ENCODE assay signal across 15 cellular contexts in genomic region chr1:147647796-147648633, GRCh38. TPM values are rescaled to one million over a fixed set of nuclear protein-coding genes. Genes with fewer than 3 reads are reported as not detected.
A peak's percentile ranks its signal among the peaks of the same experiment; 100 is the strongest.
DNase-seq lines count a peak whose midpoint lies in the region; ATAC-seq and TF ChIP-seq lines count a peak whose summit lies in the region.
"Had no signal": no experiment of that assay in that cellular context is flagged by ENCODE, and none has a peak within 500 bp of the region (broad histone marks: within the 10 kb centered on the region; RNA-seq: fewer than 3 reads in every experiment).

No MANE protein-coding gene starts in this region.

- ATAC-seq in lower lobe of right lung = peak in 1 of 2 donors; percentile 42
- peak in 1 of 2 donors; percentile 47 for ATAC-seq in upper lobe of left lung (ENCODE audit: low FRiP score in 2 of 2)

- H3K4me3 ChIP-seq in lower lobe of right lung = no peak overlapping the region
- H3K4me3 ChIP-seq in upper lobe of left lung = peak overlapping the region in 1 of 4 donors; percentile 8
- no peak overlapping the region for H3K4me3 ChIP-seq in thyroid gland (replicated peaks in 1 of 3)
- H3K4me3 ChIP-seq: ovary had no signal

- peaks cover 10% of the 10 kb centered on the region for H3K36me3 Mint-ChIP-seq in activated naive CD4-positive, alpha-beta T cell treated with anti-CD3 and anti-CD28 coated beads for 36 hours (ENCODE audit: low read depth)

- 70 to 93% methylated on average over 7 to 12 of the region's 13 CpGs for WGBS in upper lobe of left lung, 2 donors
- 81 to 90% methylated on average over 13 of the region's 13 CpGs for WGBS in thyroid gland, 2 donors

- peaks cover 39% of the 10 kb centered on the region for H3K4me1 Mint-ChIP-seq in activated naive CD4-positive, alpha-beta T cell treated with anti-CD3 and anti-CD28 coated beads for 36 hours (ENCODE audit: low read depth)

- no peak for TF ChIP-seq EP300 in upper lobe of left lung (IDR thresholded peaks at IDR 0.05)

- H3K27me3 Mint-ChIP-seq in activated naive CD4-positive, alpha-beta T cell treated with anti-CD3 and anti-CD28 coated beads for 36 hours (ENCODE audit: low read depth) = no peaks in the 10 kb centered on the region

- TF ChIP-seq CTCF in lower lobe of right lung (IDR thresholded peaks at IDR 0.05) = no peak
- no peak for TF ChIP-seq CTCF in upper lobe of left lung (IDR thresholded peaks at IDR 0.05)
- no peak for TF ChIP-seq CTCF in thyroid gland (IDR thresholded peaks at IDR 0.05)

- no peak overlapping the region for H3K27ac Mint-ChIP-seq in activated naive CD4-positive, alpha-beta T cell treated with anti-CD3 and anti-CD28 coated beads for 36 hours

- no peaks in the 10 kb centered on the region for H3K9me3 Mint-ChIP-seq in activated naive CD4-positive, alpha-beta T cell treated with anti-CD3 and anti-CD28 coated beads for 36 hours
- H3K9me3 Mint-ChIP-seq: brain had no signal

- no peaks in the 10 kb centered on the region for H3K9me3 ChIP-seq in lower lobe of right lung
- H3K9me3 ChIP-seq in upper lobe of left lung = no peaks in the 10 kb centered on the region
- no peaks in the 10 kb centered on the region for H3K9me3 ChIP-seq in thyroid gland
- H3K9me3 ChIP-seq: ovary had no signal

- H3K4me3 Mint-ChIP-seq in activated naive CD4-positive, alpha-beta T cell treated with anti-CD3 and anti-CD28 coated beads for 36 hours = no peak overlapping the region
- H3K4me3 Mint-ChIP-seq: brain had no signal

- CTCF ChIA-PET in activated naive CD4-positive, alpha-beta T cell treated with anti-CD3 and anti-CD28 coated beads for 36 hours (lab: Charles Lee) = interaction anchor here (0.9 to 1.9 kb wide), 5 partner anchors 9 to 148 kb away, joined by 3 to 5 read pairs (median 3); no protein-coding TSS in a partner anchor

- H3K27ac ChIP-seq in lower lobe of right lung = peak overlapping the region; percentile 4
- H3K27ac ChIP-seq in upper lobe of left lung = peak overlapping the region in 3 of 4 donors; percentile 3 to 77 (median 67)
- no peak overlapping the region for H3K27ac ChIP-seq in thyroid gland
- H3K27ac ChIP-seq: ovary had no signal

- no peaks in the 10 kb centered on the region for H3K4me1 ChIP-seq in lower lobe of right lung
- no peaks in the 10 kb centered on the region for H3K4me1 ChIP-seq in upper lobe of left lung
- peaks cover 10 to 28% of the 10 kb centered on the region in 2 donors for H3K4me1 ChIP-seq in thyroid gland

- peak; percentile 51 for DNase-seq in activated naive CD4-positive, alpha-beta T cell treated with anti-CD3 and anti-CD28 coated beads for 36 hours
- DNase-seq in activated naive CD4-positive, alpha-beta T cell (lab: John Stamatoyannopoulos, UW) = no peak
- DNase-seq in activated T-cell treated with anti-CD3 and anti-CD28 coated beads, Interleukin-2, amount 50 U/mL, for 48 hours = peak; percentile 27 to 35
- DNase-seq in lower lobe of right lung = no peak
- peak; percentile 18 to 43 for DNase-seq in upper lobe of left lung
- DNase-seq in GM19240 (ENCODE audit: insufficient read length, low spot score) = no peak
- no peak for DNase-seq in thyroid gland
- DNase-seq in cardiac septum (ENCODE audit: low spot score) = no peak
- DNase-seq: DMS 273 treated with DMSO at 0.1 percent for 48 hours, foreskin melanocyte, H7, Karpas-422, mesendoderm, ovary had no signal

- H3K27me3 ChIP-seq in lower lobe of right lung (ENCODE audit: low read depth) = no peaks in the 10 kb centered on the region
- no peaks in the 10 kb centered on the region for H3K27me3 ChIP-seq in upper lobe of left lung
- no peaks in the 10 kb centered on the region for H3K27me3 ChIP-seq in thyroid gland
- H3K27me3 ChIP-seq: ovary had no signal

- intact Hi-C loops in activated naive CD4-positive, alpha-beta T cell treated with anti-CD3 and anti-CD28 coated beads for 36 hours (cut with micrococcal nuclease) = no loop called here
- intact Hi-C loops in lower lobe of right lung (cut with DNase I) (no loop called here), thyroid gland (cut with DNase I) (loop anchor here (10.0 kb wide), 1 partner anchor 247 kb away; no protein-coding TSS in a partner anchor), cardiac septum (cut with DNase I) (no loop called here)

- TF ChIP-seq POLR2A in upper lobe of left lung (IDR thresholded peaks at IDR 0.05) = no peak
- TF ChIP-seq POLR2A in thyroid gland (IDR thresholded peaks at IDR 0.05) = no peak

- peaks cover 66% of the 10 kb centered on the region for H3K36me3 ChIP-seq in lower lobe of right lung
- H3K36me3 ChIP-seq in upper lobe of left lung = peaks cover 7 to 62% (median 25%) of the 10 kb centered on the region in 4 donors
- H3K36me3 ChIP-seq in thyroid gland = peaks cover 9 to 26% of the 10 kb centered on the region in 2 donors
- H3K36me3 ChIP-seq: ovary had no signal

RNA-seq across cellular contexts. Expression of gene ACP6, which starts 22.3 kb away (rescaled TPM):
- 10 to 100 TPM; 14.4 to 16.3 TPM for total RNA-seq in activated naive CD4-positive, alpha-beta T cell treated with anti-CD3 and anti-CD28 coated beads for 36 hours
- total RNA-seq in lower lobe of right lung = 16.4 TPM
- total RNA-seq in upper lobe of left lung = 10 to 100 TPM in 5 of 6 donors, 1 to 10 TPM in 1; 8.1 to 60.8 (median 21.6) TPM
- total RNA-seq in thyroid gland = 10 to 100 TPM; 28.9 to 36.0 (median 31.5) TPM
- total RNA-seq in cardiac septum = 10.9 TPM

Comparison
In these comparisons a context has a peak if more than half of its experiments do, and no peak if none do; other contexts are left out.
1. DNase-seq: peak in activated naive CD4-positive, alpha-beta T cell treated with anti-CD3 and anti-CD28 coated beads for 36 hours (single experiment), activated T-cell treated with anti-CD3 and anti-CD28 coated beads, Interleukin-2, amount 50 U/mL, for 48 hours (2 of 2) and upper lobe of left lung (2 of 2); none in activated naive CD4-positive, alpha-beta T cell (0 of 4), lower lobe of right lung (single experiment), GM19240 (single experiment), thyroid gland (0 of 2) and cardiac septum (single experiment).
2. H3K27ac ChIP-seq: peak in lower lobe of right lung (single experiment) and upper lobe of left lung (3 of 4); none in thyroid gland (0 of 3).